In the genomic region with DNA sequence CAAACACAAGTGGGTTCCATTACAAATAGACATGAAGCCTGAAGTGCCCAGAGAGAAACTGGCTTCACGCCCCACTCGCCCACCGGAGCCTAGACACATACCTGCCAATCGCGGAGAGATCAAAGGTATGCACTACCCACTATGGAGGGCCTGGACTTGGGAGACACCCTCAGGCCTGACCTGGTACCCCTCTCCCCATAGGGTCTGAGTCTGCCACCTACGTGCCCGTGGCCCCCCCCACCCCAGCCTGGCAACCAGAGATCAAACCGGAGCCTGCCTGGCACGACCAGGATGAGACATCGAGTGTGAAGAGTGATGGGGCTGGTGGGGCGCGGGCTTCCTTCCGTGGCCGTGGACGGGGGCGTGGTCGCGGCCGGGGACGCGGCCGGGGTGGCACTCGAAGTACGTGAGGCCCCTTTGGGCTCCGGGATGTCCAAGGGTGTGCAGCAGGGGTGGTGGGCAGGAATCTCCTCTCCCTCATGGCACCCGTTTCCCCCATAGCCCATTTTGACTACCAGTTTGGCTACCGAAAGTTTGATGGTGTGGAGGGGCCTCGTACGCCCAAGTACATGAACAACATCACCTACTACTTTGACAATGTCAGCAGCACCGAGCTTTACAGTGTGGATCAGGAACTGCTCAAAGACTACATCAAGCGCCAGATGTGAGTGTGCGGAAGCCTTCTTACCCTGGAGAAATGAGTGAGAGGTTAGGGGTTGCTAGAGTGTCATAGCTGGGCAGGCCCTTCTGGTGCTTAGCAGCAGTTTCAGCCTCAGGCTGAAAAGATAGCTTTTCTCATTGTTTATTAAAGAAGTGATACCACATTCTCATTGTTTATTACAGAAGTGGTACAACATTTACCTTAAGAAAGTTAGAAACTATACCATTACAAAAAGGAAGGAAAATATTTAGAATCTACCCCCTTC, we compare ENCODE assay signal across 11 cellular contexts. TPM values are rescaled to one million over a fixed set of nuclear protein-coding genes. Genes with fewer than 3 reads are reported as not detected.
DNase-seq lines count a peak whose midpoint lies in the region; ATAC-seq and TF ChIP-seq lines count a peak whose summit lies in the region.
"Had no signal": no experiment of that assay in that cellular context is flagged by ENCODE, and none has a peak within 500 bp of the region (broad histone marks: within the 10 kb centered on the region; RNA-seq: fewer than 3 reads in every experiment).

No MANE protein-coding gene starts in this region.

- H3K27ac ChIP-seq in CD8-positive, alpha-beta T cell (ENCODE audit: low read depth, low read length): no peak overlapping the region
- H3K27ac ChIP-seq in neural progenitor cell: peak overlapping the region; percentile 50

- no peaks in the 10 kb centered on the region for H3K27me3 Mint-ChIP-seq in CD8-positive, alpha-beta T cell (ENCODE audit: low read depth)
- H3K27me3 Mint-ChIP-seq in glutamatergic neuron (ENCODE audit: unreplicated experiment) (no peaks in the 10 kb centered on the region), neural progenitor cell (ENCODE audit: insufficient read depth, low read depth) (no peaks in the 10 kb centered on the region)
- H3K27me3 Mint-ChIP-seq: CD4-positive, CD25-positive, alpha-beta regulatory T cell had no signal

- no peak overlapping the region for H3K4me3 Mint-ChIP-seq in CD8-positive, alpha-beta T cell
- H3K4me3 Mint-ChIP-seq in glutamatergic neuron (ENCODE audit: unreplicated experiment): no peak overlapping the region
- H3K4me3 Mint-ChIP-seq in neural progenitor cell: no peak overlapping the region
- H3K4me3 Mint-ChIP-seq: CD4-positive, CD25-positive, alpha-beta regulatory T cell had no signal

- H3K4me2 ChIP-seq in neural progenitor cell: no peak overlapping the region

- TF ChIP-seq CTCF in CD8-positive, alpha-beta T cell (IDR thresholded peaks at IDR 0.05): no peak
- TF ChIP-seq CTCF in glutamatergic neuron (IDR thresholded peaks at IDR 0.05; ENCODE audit: partially characterized antibody, unreplicated experiment): no peak
- no peak for TF ChIP-seq CTCF in neural progenitor cell (IDR thresholded peaks at IDR 0.05)

- ATAC-seq in CD8-positive, alpha-beta T cell: no peak
- no peak for ATAC-seq in HG03139 (IDR thresholded peaks at IDR 0.05; ENCODE audit: unreplicated experiment)
- ATAC-seq: PC-3 had no signal

- peaks cover 80% of the 10 kb centered on the region for H3K36me3 Mint-ChIP-seq in CD8-positive, alpha-beta T cell
- H3K36me3 Mint-ChIP-seq in glutamatergic neuron (ENCODE audit: unreplicated experiment) (no peaks in the 10 kb centered on the region), neural progenitor cell (peaks cover 31% of the 10 kb centered on the region)

- H3K27me3 ChIP-seq in CD8-positive, alpha-beta T cell (ENCODE audit: insufficient read depth, low read length): no peaks in the 10 kb centered on the region
- H3K27me3 ChIP-seq in neural progenitor cell: no peaks in the 10 kb centered on the region

- no peaks in the 10 kb centered on the region for H3K9me3 ChIP-seq in CD8-positive, alpha-beta T cell (ENCODE audit: low read length)
- H3K9me3 ChIP-seq in neural progenitor cell (ENCODE audit: low read depth): no peaks in the 10 kb centered on the region

- no peaks in the 10 kb centered on the region for H3K4me1 ChIP-seq in CD8-positive, alpha-beta T cell (ENCODE audit: insufficient read depth, low read length)
- no peaks in the 10 kb centered on the region for H3K4me1 ChIP-seq in neural progenitor cell

- H3K36me3 ChIP-seq in CD8-positive, alpha-beta T cell (ENCODE audit: insufficient read depth, low read length): peaks cover 38% of the 10 kb centered on the region
- no peaks in the 10 kb centered on the region for H3K36me3 ChIP-seq in neural progenitor cell

- intact Hi-C loops in CD8-positive, alpha-beta T cell (cut with DNase I, micrococcal nuclease): no loop called here

- no peak overlapping the region for H3K4me3 ChIP-seq in CD8-positive, alpha-beta T cell (ENCODE audit: low read depth, low read length)
- no peak overlapping the region for H3K4me3 ChIP-seq in neural progenitor cell

- POLR2A ChIA-PET in CD8-positive, alpha-beta T cell (lab: Charles Lee): no interaction called here

- no peak for DNase-seq in CD8-positive, alpha-beta T cell
- DNase-seq in NCI-H226 (peak; percentile 62), glutamatergic neuron (no peak), neural progenitor cell (ENCODE audit: low spot score) (no peak), NCI-H748 treated with DMSO at 0.1 percent for 48 hours (lab: John Stamatoyannopoulos, UW) (no peak), cortex of kidney (lab: John Stamatoyannopoulos, UW) (no peak), NCI-H510A treated with DMSO at 0.1 percent for 48 hours (lab: John Stamatoyannopoulos, UW) (no peak)
- DNase-seq: CD4-positive, CD25-positive, alpha-beta regulatory T cell; PC-3 had no signal

- no peaks in the 10 kb centered on the region for H3K4me1 Mint-ChIP-seq in CD8-positive, alpha-beta T cell (ENCODE audit: low read depth)
- H3K4me1 Mint-ChIP-seq in glutamatergic neuron (ENCODE audit: low read depth, unreplicated experiment) (no peaks in the 10 kb centered on the region), neural progenitor cell (no peaks in the 10 kb centered on the region)

- H3F3A ChIP-seq in neural progenitor cell (ENCODE audit: low read depth): peaks cover 17% of the 10 kb centered on the region

- CTCF ChIA-PET in CD8-positive, alpha-beta T cell (lab: Charles Lee): interaction anchor here (0.9 kb wide), 1 partner anchor 143 kb away, joined by 4 read pairs; no protein-coding TSS in a partner anchor

- no peaks in the 10 kb centered on the region for H3K9me3 Mint-ChIP-seq in CD8-positive, alpha-beta T cell
- H3K9me3 Mint-ChIP-seq in glutamatergic neuron (ENCODE audit: unreplicated experiment) (no peaks in the 10 kb centered on the region), neural progenitor cell (no peaks in the 10 kb centered on the region)
- H3K9me3 Mint-ChIP-seq: CD4-positive, CD25-positive, alpha-beta regulatory T cell had no signal

- peaks cover 58% of the 10 kb centered on the region for H3K79me2 ChIP-seq in neural progenitor cell (ENCODE audit: low read depth)

- H3K9ac ChIP-seq in neural progenitor cell: no peak overlapping the region

- peaks cover 40% of the 10 kb centered on the region for H4K20me1 ChIP-seq in neural progenitor cell (ENCODE audit: low read depth)

- H2AFZ ChIP-seq in neural progenitor cell (replicated peaks): no peak overlapping the region

- peak overlapping the region; percentile 73 for H3K27ac Mint-ChIP-seq in CD8-positive, alpha-beta T cell
- peak overlapping the region; percentile 29 for H3K27ac Mint-ChIP-seq in glutamatergic neuron (ENCODE audit: unreplicated experiment)
- no peak overlapping the region for H3K27ac Mint-ChIP-seq in neural progenitor cell

RNA-seq across cellular contexts. Expression of gene LARP1, which starts 38.7 kb away (rescaled TPM):
- 10 to 100 TPM; 70.4 to 80.5 TPM for total RNA-seq in CD8-positive, alpha-beta T cell
- 199 TPM for total RNA-seq in glutamatergic neuron (ENCODE audit: unreplicated experiment)
- 53.8 and 85.2 TPM in 2 replicates for total RNA-seq in neural progenitor cell (ENCODE audit: low replicate concordance)

RNA-seq across cellular contexts. Expression of gene FAXDC2, which starts 56.5 kb away (rescaled TPM):
- under 1 TPM; 0.28 to 0.38 TPM for total RNA-seq in CD8-positive, alpha-beta T cell
- total RNA-seq in glutamatergic neuron (ENCODE audit: unreplicated experiment): 0.66 TPM
- 7.3 and 9.2 TPM in 2 replicates for total RNA-seq in neural progenitor cell (ENCODE audit: low replicate concordance)
- total RNA-seq: activated CD8-positive, alpha-beta memory T cell treated with anti-CD3 and anti-CD28 coated beads for 36 hours; PC-3 had no signal
